20 cellular contexts compared by ENCODE assay signal in the genomic region with DNA sequence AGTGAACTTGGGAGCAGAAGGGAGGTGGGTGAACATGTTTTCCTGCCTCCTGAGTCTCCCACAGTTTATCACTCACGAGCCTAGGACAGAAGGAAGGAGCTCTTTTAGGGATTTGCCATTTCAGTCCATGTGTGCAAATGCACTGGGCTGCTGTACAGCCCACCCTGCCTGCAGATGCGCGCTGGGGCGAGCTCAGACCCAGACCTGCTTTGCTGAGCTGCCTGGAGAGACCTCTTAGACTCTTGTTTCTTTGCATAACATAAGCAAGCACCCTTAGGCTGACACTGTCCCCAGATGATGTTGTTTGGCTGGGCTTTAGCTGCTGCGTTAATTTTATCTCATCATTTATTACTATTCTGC.
"Had no signal": no experiment of that assay in that cellular context is flagged by ENCODE, and none has a peak within 500 bp of the region (broad histone marks: within the 10 kb centered on the region; RNA-seq: fewer than 3 reads in every experiment).

No MANE protein-coding gene starts in this region.

- H3K27me3 ChIP-seq: neural progenitor cell, pancreas, uterus had no signal

- H3K4me3 ChIP-seq: coronary artery, heart left ventricle, lower lobe of right lung, neural progenitor cell, pancreas, prostate gland, stomach, uterus had no signal

- H3K27ac ChIP-seq: coronary artery, heart left ventricle, lower lobe of right lung, neural progenitor cell, pancreas, prostate gland, stomach, uterus had no signal

- H3K9me3 Mint-ChIP-seq: memory B cell; natural killer cell treated with Interleukin-12 subunit alpha and Interleukin-12 subunit beta and Interleukin-15 and Interleukin-18, amount 100 ng/mL, for 72 hours had no signal

- H3K36me3 ChIP-seq: heart left ventricle, lower lobe of right lung, neural progenitor cell, pancreas, prostate gland, stomach, uterus had no signal

- H3K27ac Mint-ChIP-seq: memory B cell; natural killer cell treated with Interleukin-12 subunit alpha and Interleukin-12 subunit beta and Interleukin-15 and Interleukin-18, amount 100 ng/mL, for 72 hours; neural progenitor cell had no signal

- DNase-seq: effector CD4-positive, alpha-beta T cell; foreskin melanocyte; hippocampal formation; lower lobe of right lung; midbrain; nucleus accumbens; stimulated activated naive CD4-positive, alpha-beta T cell; substantia nigra; trophoblast cell had no signal

- ATAC-seq: heart left ventricle, left lobe of liver, lower lobe of right lung, pancreas, sciatic nerve had no signal

- H3K4me1 ChIP-seq: heart left ventricle, lower lobe of right lung, pancreas, prostate gland, stomach, uterus had no signal

- H3K4me3 Mint-ChIP-seq: memory B cell; natural killer cell treated with Interleukin-12 subunit alpha and Interleukin-12 subunit beta and Interleukin-15 and Interleukin-18, amount 100 ng/mL, for 72 hours; neural progenitor cell had no signal

- H3K9me3 ChIP-seq: heart left ventricle, lower lobe of right lung, pancreas, prostate gland, stomach, uterus had no signal

- H3K36me3 Mint-ChIP-seq: memory B cell; natural killer cell treated with Interleukin-12 subunit alpha and Interleukin-12 subunit beta and Interleukin-15 and Interleukin-18, amount 100 ng/mL, for 72 hours; neural progenitor cell had no signal

- H3K4me1 Mint-ChIP-seq: memory B cell had no signal
